In genomic region chr6:57172136-57173055, GRCh38 we compare ENCODE assay signal across 8 cellular contexts. TPM values are rescaled to one million over a fixed set of nuclear protein-coding genes. Genes with fewer than 3 reads are reported as not detected.
A peak's percentile ranks its signal among the peaks of the same experiment; 100 is the strongest.
DNase-seq lines count a peak whose midpoint lies in the region; ATAC-seq and TF ChIP-seq lines count a peak whose summit lies in the region.

TSS of gene BAG2 (plus strand) at chr6:57172326. CDS start at chr6:57172698, 372 bp downstream.

- intact Hi-C loops in spleen (cut with DNase I; ENCODE audit: low total_unique reads) = loop anchor here (10.0 kb wide), 1 partner anchor 52 kb away; the partner anchor contains the start of gene RAB23

- TF ChIP-seq POLR2A in spleen (IDR thresholded peaks at IDR 0.05) = peak in 1 of 3 donors; percentile 41

- WGBS in spleen, 5 donors = 0 to 1% (median 1%) methylated on average over 30 to 97 of the region's 97 CpGs

- CTCF ChIA-PET in AG04449 (lab: Yijun Ruan, JAX) (interaction anchor here (0.6 to 3.9 kb wide), 6 partner anchors 10 to 269 kb away, joined by 3 to 21 read pairs (median 3); partner anchors contain the start of gene PRIM2), WTC11 (lab: Charles Lee) (interaction anchor here (0.8 to 2.5 kb wide), 5 partner anchors 144 to 313 kb away, joined by 3 to 10 read pairs (median 8); partner anchors contain the start of genes BEND6 and PRIM2)

- H3K36me3 Mint-ChIP-seq in WTC11 = 0 out of 2 replicates have a peak, but pooled peaks cover 3% of the 10 kb centered on the region

- ATAC-seq in GM18867 (IDR thresholded peaks at IDR 0.05; ENCODE audit: unreplicated experiment) (peak; percentile 87), HG03097 (IDR thresholded peaks at IDR 0.05; ENCODE audit: low FRiP score, unreplicated experiment) (peak; percentile 88), WTC11 (peak; percentile 84)

- H3K9me3 ChIP-seq in spleen = no peaks in the 10 kb centered on the region

- peaks cover 4 to 30% (median 20%) of the 10 kb centered on the region in 6 donors for H3K4me1 ChIP-seq in spleen

- peaks cover 0 to 17% (median 0%) of the 10 kb centered on the region in 6 donors for H3K36me3 ChIP-seq in spleen

- POLR2A ChIA-PET in AG04449 (lab: Yijun Ruan, JAX) = interaction anchor here (0.6 to 1.8 kb wide), 6 partner anchors 11 to 630 kb away, joined by 3 to 10 read pairs (median 4); no protein-coding TSS in a partner anchor
- POLR2A ChIA-PET in WTC11 (lab: Charles Lee) = interaction anchor here (0.6 to 2.8 kb wide), 4 partner anchors 49 to 149 kb away, joined by 3 to 22 read pairs (median 3); partner anchors contain the start of genes PRIM2 and RAB23

- peak within 1 kb of the TSS; percentile 87 for H3K4me3 Mint-ChIP-seq in WTC11

- DNase-seq in AG04449 (ENCODE audit: low read depth, low spot score) = no peak
- DNase-seq in NCI-H2227 treated with DMSO at 0.1 percent for 48 hours (lab: John Stamatoyannopoulos, UW) = peak; percentile 61
- peak; percentile 88 for DNase-seq in WTC11 (ENCODE audit: low spot score)
- DNase-seq in cardiac fibroblast (ENCODE audit: low read depth in 2 of 2) = peak; percentile 90 to 92
- peak; percentile 69 for DNase-seq in inferior parietal cortex (ENCODE audit: extremely low spot score)
- peak; percentile 96 for DNase-seq in spleen

- H3K4me1 Mint-ChIP-seq in WTC11 = peaks cover 42% of the 10 kb centered on the region

- H3K9me3 Mint-ChIP-seq in WTC11 = no peaks in the 10 kb centered on the region

- peak within 1 kb of the TSS; percentile 87 for H3K27ac Mint-ChIP-seq in WTC11

- peak within 1 kb of the TSS; percentile 64 to 93 (median 87) for H3K27ac ChIP-seq in spleen

- peaks cover 5% of the 10 kb centered on the region; the same call in 1 of the 2 replicates for H3K27me3 Mint-ChIP-seq in WTC11 (ENCODE audit: low read depth)

- H3K27me3 ChIP-seq in spleen (replicated peaks in 1 of 7) = no peaks in the 10 kb centered on the region

- TF ChIP-seq CTCF in AG04449 (IDR thresholded peaks at IDR 0.05; ENCODE audit: insufficient read depth, low read length, missing control alignments) = no peak
- no peak for TF ChIP-seq CTCF in WTC11 (IDR thresholded peaks at IDR 0.05)
- peak; percentile 5 for TF ChIP-seq CTCF in cardiac fibroblast (IDR thresholded peaks at IDR 0.05; ENCODE audit: low read depth, low read length)
- TF ChIP-seq CTCF in spleen (IDR thresholded peaks at IDR 0.05 in 8 of 11, conservative IDR thresholded peaks at IDR 0.05 in 3 of 11) = peak in 8 of 11 experiments; percentile 12 to 50 (median 35)

- H3K4me3 ChIP-seq in AG04449 (ENCODE audit: low read depth, low read length) (peak within 1 kb of the TSS; percentile 65), cardiac fibroblast (replicated peaks in 1 of 2; ENCODE audit: low read depth in 2 of 2, low read length in 2 of 2) (peak within 1 kb of the TSS; percentile 64 to 77), spleen (peak within 1 kb of the TSS; percentile 55 to 80 (median 64))

TF ChIP-seq in WTC11, 78 proteins besides CTCF, POLR2A, EP300 and RAD21 (continues in another document):
- peak; percentile 85 for TF ChIP-seq KAT7 (CRISPR knock-in tag; IDR thresholded peaks at IDR 0.05; ENCODE audit: borderline replicate concordance)
- no peak for TF ChIP-seq ZNF281 (CRISPR knock-in tag; IDR thresholded peaks at IDR 0.05)
- no peak for TF ChIP-seq JUN (CRISPR knock-in tag; IDR thresholded peaks at IDR 0.05)
- no peak for TF ChIP-seq IRF2 (CRISPR knock-in tag; IDR thresholded peaks at IDR 0.05; ENCODE audit: borderline replicate concordance, low read depth)
- TF ChIP-seq, protein P1, sequence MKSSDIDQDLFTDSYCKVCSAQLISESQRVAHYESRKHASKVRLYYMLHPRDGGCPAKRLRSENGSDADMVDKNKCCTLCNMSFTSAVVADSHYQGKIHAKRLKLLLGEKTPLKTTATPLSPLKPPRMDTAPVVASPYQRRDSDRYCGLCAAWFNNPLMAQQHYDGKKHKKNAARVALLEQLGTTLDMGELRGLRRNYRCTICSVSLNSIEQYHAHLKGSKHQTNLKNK (CRISPR knock-in tag; IDR thresholded peaks at IDR 0.05) = no peak
- TF ChIP-seq, protein P2, sequence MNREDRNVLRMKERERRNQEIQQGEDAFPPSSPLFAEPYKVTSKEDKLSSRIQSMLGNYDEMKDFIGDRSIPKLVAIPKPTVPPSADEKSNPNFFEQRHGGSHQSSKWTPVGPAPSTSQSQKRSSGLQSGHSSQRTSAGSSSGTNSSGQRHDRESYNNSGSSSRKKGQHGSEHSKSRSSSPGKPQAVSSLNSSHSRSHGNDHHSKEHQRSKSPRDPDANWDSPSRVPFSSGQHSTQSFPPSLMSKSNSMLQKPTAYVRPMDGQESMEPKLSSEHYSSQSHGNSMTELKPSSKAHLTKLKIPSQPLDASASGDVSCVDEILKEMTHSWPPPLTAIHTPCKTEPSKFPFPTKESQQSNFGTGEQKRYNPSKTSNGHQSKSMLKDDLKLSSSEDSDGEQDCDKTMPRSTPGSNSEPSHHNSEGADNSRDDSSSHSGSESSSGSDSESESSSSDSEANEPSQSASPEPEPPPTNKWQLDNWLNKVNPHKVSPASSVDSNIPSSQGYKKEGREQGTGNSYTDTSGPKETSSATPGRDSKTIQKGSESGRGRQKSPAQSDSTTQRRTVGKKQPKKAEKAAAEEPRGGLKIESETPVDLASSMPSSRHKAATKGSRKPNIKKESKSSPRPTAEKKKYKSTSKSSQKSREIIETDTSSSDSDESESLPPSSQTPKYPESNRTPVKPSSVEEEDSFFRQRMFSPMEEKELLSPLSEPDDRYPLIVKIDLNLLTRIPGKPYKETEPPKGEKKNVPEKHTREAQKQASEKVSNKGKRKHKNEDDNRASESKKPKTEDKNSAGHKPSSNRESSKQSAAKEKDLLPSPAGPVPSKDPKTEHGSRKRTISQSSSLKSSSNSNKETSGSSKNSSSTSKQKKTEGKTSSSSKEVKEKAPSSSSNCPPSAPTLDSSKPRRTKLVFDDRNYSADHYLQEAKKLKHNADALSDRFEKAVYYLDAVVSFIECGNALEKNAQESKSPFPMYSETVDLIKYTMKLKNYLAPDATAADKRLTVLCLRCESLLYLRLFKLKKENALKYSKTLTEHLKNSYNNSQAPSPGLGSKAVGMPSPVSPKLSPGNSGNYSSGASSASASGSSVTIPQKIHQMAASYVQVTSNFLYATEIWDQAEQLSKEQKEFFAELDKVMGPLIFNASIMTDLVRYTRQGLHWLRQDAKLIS (CRISPR knock-in tag; IDR thresholded peaks at IDR 0.05; ENCODE audit: borderline replicate concordance) = 0 out of 2 replicates have a peak, but pooled peaks have one; percentile 43
- 0 out of 2 replicates have a peak, but pooled peaks have one; percentile 59 for TF ChIP-seq FOXK1 (CRISPR knock-in tag; IDR thresholded peaks at IDR 0.05)
- TF ChIP-seq, protein P3, sequence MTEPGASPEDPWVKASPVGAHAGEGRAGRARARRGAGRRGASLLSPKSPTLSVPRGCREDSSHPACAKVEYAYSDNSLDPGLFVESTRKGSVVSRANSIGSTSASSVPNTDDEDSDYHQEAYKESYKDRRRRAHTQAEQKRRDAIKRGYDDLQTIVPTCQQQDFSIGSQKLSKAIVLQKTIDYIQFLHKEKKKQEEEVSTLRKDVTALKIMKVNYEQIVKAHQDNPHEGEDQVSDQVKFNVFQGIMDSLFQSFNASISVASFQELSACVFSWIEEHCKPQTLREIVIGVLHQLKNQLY (CRISPR knock-in tag; IDR thresholded peaks at IDR 0.05) = no peak
- TF ChIP-seq, protein P4, sequence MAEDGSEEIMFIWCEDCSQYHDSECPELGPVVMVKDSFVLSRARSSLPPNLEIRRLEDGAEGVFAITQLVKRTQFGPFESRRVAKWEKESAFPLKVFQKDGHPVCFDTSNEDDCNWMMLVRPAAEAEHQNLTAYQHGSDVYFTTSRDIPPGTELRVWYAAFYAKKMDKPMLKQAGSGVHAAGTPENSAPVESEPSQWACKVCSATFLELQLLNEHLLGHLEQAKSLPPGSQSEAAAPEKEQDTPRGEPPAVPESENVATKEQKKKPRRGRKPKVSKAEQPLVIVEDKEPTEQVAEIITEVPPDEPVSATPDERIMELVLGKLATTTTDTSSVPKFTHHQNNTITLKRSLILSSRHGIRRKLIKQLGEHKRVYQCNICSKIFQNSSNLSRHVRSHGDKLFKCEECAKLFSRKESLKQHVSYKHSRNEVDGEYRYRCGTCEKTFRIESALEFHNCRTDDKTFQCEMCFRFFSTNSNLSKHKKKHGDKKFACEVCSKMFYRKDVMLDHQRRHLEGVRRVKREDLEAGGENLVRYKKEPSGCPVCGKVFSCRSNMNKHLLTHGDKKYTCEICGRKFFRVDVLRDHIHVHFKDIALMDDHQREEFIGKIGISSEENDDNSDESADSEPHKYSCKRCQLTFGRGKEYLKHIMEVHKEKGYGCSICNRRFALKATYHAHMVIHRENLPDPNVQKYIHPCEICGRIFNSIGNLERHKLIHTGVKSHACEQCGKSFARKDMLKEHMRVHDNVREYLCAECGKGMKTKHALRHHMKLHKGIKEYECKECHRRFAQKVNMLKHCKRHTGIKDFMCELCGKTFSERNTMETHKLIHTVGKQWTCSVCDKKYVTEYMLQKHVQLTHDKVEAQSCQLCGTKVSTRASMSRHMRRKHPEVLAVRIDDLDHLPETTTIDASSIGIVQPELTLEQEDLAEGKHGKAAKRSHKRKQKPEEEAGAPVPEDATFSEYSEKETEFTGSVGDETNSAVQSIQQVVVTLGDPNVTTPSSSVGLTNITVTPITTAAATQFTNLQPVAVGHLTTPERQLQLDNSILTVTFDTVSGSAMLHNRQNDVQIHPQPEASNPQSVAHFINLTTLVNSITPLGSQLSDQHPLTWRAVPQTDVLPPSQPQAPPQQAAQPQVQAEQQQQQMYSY (CRISPR knock-in tag; IDR thresholded peaks at IDR 0.05) = no peak

RNA-seq across cellular contexts. Expression of gene BAG2, which starts in this region (rescaled TPM):
- 7.5 to 8.0 TPM (median 8.0 TPM) in 3 replicates for total RNA-seq in WTC11 (2021)
- total RNA-seq in spleen = 1 to 10 TPM; 1.6 to 3.8 (median 2.0) TPM
- 1 to 10 TPM in 2 of 3 donors, under 1 TPM in 1; 0.98 to 2.0 (median 1.8) TPM for polyA plus RNA-seq in spleen

Comparison
In these comparisons a context has a peak if more than half of its experiments do, and no peak if none do; other contexts are left out.
1. CTCF ChIP-seq: peak in cardiac fibroblast (single experiment) and spleen (8 of 11); none in AG04449 (single experiment) and WTC11 (single experiment).
2. Peak in every context shown above with its lines, with median percentiles within 50 percentile points of each other: H3K4me3 ChIP-seq and ATAC-seq.